25 cellular contexts compared by ENCODE assay signal in the genomic region with DNA sequence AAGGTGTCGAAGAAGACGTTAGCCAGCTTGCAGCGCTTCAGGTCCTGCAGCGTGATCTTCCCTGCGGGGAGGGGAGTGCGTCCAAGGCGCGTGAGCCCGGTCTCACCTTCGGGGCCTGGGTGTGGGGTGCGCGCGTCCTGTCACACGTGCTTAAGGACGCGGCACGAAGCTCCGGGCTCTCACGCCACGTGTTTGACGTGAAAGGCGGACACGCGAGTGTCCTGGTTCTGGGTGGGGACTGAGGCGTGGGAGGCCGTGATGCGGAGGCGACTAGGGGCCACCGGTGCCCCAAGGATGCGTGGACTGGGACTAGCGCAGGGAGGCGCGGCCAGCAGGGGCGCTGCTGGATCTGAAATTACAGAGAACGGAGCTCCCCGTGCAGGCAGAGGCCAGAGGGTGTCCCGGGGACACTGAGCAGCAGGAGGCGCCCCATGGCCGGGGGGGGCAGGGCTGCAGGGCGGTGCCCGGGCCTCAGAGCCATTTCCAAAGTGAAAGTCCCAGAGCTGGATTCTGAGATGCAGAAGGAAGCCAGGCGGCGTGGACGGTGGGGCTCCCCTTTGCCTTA. TPM values are rescaled to one million over a fixed set of nuclear protein-coding genes. Genes with fewer than 3 reads are reported as not detected.
DNase-seq lines count a peak whose midpoint lies in the region; ATAC-seq, FAIRE-seq and TF ChIP-seq lines count a peak whose summit lies in the region.
"Had no signal": no experiment of that assay in that cellular context is flagged by ENCODE, and none has a peak within 500 bp of the region (broad histone marks: within the 10 kb centered on the region; RNA-seq: fewer than 3 reads in every experiment).

No MANE protein-coding gene starts in this region.

- no peaks in the 10 kb centered on the region for H3K4me1 Mint-ChIP-seq in stimulated activated naive B cell treated with anti-CD40 and anti-IgM and Interleukin-4, amounts not matched to agents 10 μg/mL and 1 μg/mL and 100 μg/mL, for 72 hours
- no peaks in the 10 kb centered on the region for H3K4me1 Mint-ChIP-seq in activated T-cell treated with anti-CD3 and anti-CD28 coated beads, Interleukin-2, amount 50 U/mL, for 72 hours (ENCODE audit: low read depth)
- H3K4me1 Mint-ChIP-seq: activated naive CD8-positive, alpha-beta T cell treated with anti-CD3 and anti-CD28 coated beads for 36 hours had no signal

- TF ChIP-seq EP300 in K562 (IDR thresholded peaks at IDR 0.05; ENCODE audit: low read length): no peak
- TF ChIP-seq EP300 in HepG2 (IDR thresholded peaks at IDR 0.05; ENCODE audit: low read depth in 2 of 2, low read length in 2 of 2): no peak
- no peak for TF ChIP-seq EP300 in HepG2 (CRISPR knock-in tag; IDR thresholded peaks at IDR 0.05; ENCODE audit: borderline replicate concordance)

- no peak overlapping the region for H3K4me3 ChIP-seq in K562
- no peak overlapping the region for H3K4me3 ChIP-seq in HepG2 (replicated peaks in 1 of 3; ENCODE audit: insufficient read depth in 1 of 3, low read depth in 2 of 3, low read length in 3 of 3)
- no peak overlapping the region for H3K4me3 ChIP-seq in upper lobe of right lung
- H3K4me3 ChIP-seq: dorsolateral prefrontal cortex, HAP-1, SJSA1 had no signal

- WGBS in K562 (ENCODE audit: insufficient coverage, low coverage, missing lambda C conversion rate): 83% methylated on average over 14 of the region's 44 CpGs
- 96% methylated on average over 42 of the region's 44 CpGs for WGBS in HepG2 (ENCODE audit: low lambda C conversion rate)

- no peak for TF ChIP-seq RAD21 in K562 (CRISPR knock-in tag; conservative IDR thresholded peaks at IDR 0.05 in 1 of 2, IDR thresholded peaks at IDR 0.05 in 1 of 2)
- TF ChIP-seq RAD21 in HepG2 (CRISPR knock-in tag; IDR thresholded peaks at IDR 0.05): no peak

- FAIRE-seq in K562 (lab: Jason Lieb, UNC): no peak
- FAIRE-seq in HepG2 (lab: Jason Lieb, UNC): no peak
- FAIRE-seq: A204.1 had no signal

- H3K4me3 Mint-ChIP-seq in stimulated activated naive B cell treated with anti-CD40 and anti-IgM and Interleukin-4, amounts not matched to agents 10 μg/mL and 1 μg/mL and 100 μg/mL, for 72 hours: no peak overlapping the region
- H3K4me3 Mint-ChIP-seq in activated T-cell treated with anti-CD3 and anti-CD28 coated beads, Interleukin-2, amount 50 U/mL, for 72 hours: no peak overlapping the region
- H3K4me3 Mint-ChIP-seq: activated naive CD8-positive, alpha-beta T cell treated with anti-CD3 and anti-CD28 coated beads for 36 hours; activated T-helper 1 cell treated with anti-CD3 and anti-CD28 coated beads, Interleukin-12 subunit alpha, Interleukin-12 subunit beta, Interleukin-2, Interleukin-4 antibody, amounts not matched to agents 30 ng/mL and 10 ng/mL and 1 ng/mL, durations not matched to agents 14 hours and 24 hours and 36 hours; naive B cell; T-helper 1 cell treated with Interleukin-12 subunit alpha and Interleukin-12 subunit beta and Interleukin-4 antibody, amounts not matched to agents 30 μg/mL and 1 μg/mL, for 36 hours had no signal

- H3K79me2 ChIP-seq in K562 (ENCODE audit: control insufficient read depth, insufficient read depth, low read length) (no peaks in the 10 kb centered on the region), HepG2 (ENCODE audit: insufficient read depth, low read length) (no peaks in the 10 kb centered on the region)

- DNase-seq in activated gamma-delta T cell (lab: John Stamatoyannopoulos, UW): peak; percentile 27
- DNase-seq in activated gamma-delta T cell treated with Interleukin-2 at 50 U/mL for 16 hours: no peak
- no peak for DNase-seq in K562 (ENCODE audit: extremely low read depth in 1 of 4, low spot score in 3 of 4)
- no peak for DNase-seq in HepG2 (ENCODE audit: low spot score)
- DNase-seq in upper lobe of right lung: peak; percentile 57
- DNase-seq in hepatic stellate cell (ENCODE audit: low spot score): no peak
- no peak for DNase-seq in stimulated activated naive B cell treated with anti-CD40 and anti-IgM and Interleukin-4, amounts not matched to agents 10 μg/mL and 1 μg/mL and 100 μg/mL, for 72 hours
- no peak for DNase-seq in activated T-cell treated with anti-CD3 and anti-CD28 coated beads, Interleukin-2, amount 50 U/mL, for 72 hours
- DNase-seq: activated CD4-positive, alpha-beta T cell treated with anti-CD3 and anti-CD28 coated beads for 4 hours; activated naive CD8-positive, alpha-beta T cell treated with anti-CD3 and anti-CD28 coated beads for 36 hours; GF-D8; Kasumi-1; MV-4-11; naive B cell; NCI-H1694; NCI-H2171 treated with DMSO at 0.1 percent for 48 hours; NCI-H524 treated with DMSO at 0.1 percent for 48 hours; trophoblast cell had no signal

- H3K27me3 ChIP-seq in K562 (ENCODE audit: control insufficient read depth in 2 of 2, insufficient read depth in 2 of 2, low read length in 2 of 2) (no peaks in the 10 kb centered on the region), HepG2 (ENCODE audit: control insufficient read depth in 1 of 2, insufficient read depth in 2 of 2, low read length in 2 of 2) (no peaks in the 10 kb centered on the region), upper lobe of right lung (no peaks in the 10 kb centered on the region)
- H3K27me3 ChIP-seq: dorsolateral prefrontal cortex, SJSA1 had no signal

- H3K4me1 ChIP-seq in K562 (replicated peaks in 1 of 2; ENCODE audit: control insufficient read depth in 2 of 2, insufficient read depth in 2 of 2, low read length in 2 of 2) (peaks cover 0 to 3% of the 10 kb centered on the region in 2 experiments; a peak in 2 of 5 replicates), HepG2 (ENCODE audit: insufficient read depth, low read length) (no peaks in the 10 kb centered on the region), upper lobe of right lung (no peaks in the 10 kb centered on the region)
- H3K4me1 ChIP-seq: HAP-1, SJSA1 had no signal

- no peaks in the 10 kb centered on the region for H3K36me3 ChIP-seq in K562 (ENCODE audit: control insufficient read depth, insufficient read depth, low read length)
- H3K36me3 ChIP-seq in HepG2 (replicated peaks in 1 of 2; ENCODE audit: control insufficient read depth in 1 of 2, insufficient read depth in 2 of 2, low read length in 2 of 2): no peaks in the 10 kb centered on the region; a peak in 1 of 5 replicates
- no peaks in the 10 kb centered on the region for H3K36me3 ChIP-seq in upper lobe of right lung

- in situ Hi-C loops in K562 (cut with MboI) (no loop called here), HepG2 (cut with HindIII; ENCODE audit: extremely low pct_ligation_motif_present, low pct_unique_long_range_greater_than_20kb) (no loop called here)

- H3K36me3 Mint-ChIP-seq in stimulated activated naive B cell treated with anti-CD40 and anti-IgM and Interleukin-4, amounts not matched to agents 10 μg/mL and 1 μg/mL and 100 μg/mL, for 72 hours: peaks cover 40 to 46% of the 10 kb centered on the region in 2 donors
- peaks cover 7 to 11% of the 10 kb centered on the region in 2 donors for H3K36me3 Mint-ChIP-seq in activated T-cell treated with anti-CD3 and anti-CD28 coated beads, Interleukin-2, amount 50 U/mL, for 72 hours (ENCODE audit: insufficient read depth in 2 of 2)

- CTCF ChIA-PET in K562 (lab: Yijun Ruan, JAX; ENCODE audit: low intra/inter-chr PET ratio): no interaction called here
- CTCF ChIA-PET in HepG2 (lab: Yijun Ruan, JAX; ENCODE audit: low intra/inter-chr PET ratio, low total read pairs): no interaction called here

- TF ChIP-seq POLR2A in K562 (conservative IDR thresholded peaks at IDR 0.05) (no peak), HepG2 (IDR thresholded peaks at IDR 0.05; ENCODE audit: insufficient read depth in 1 of 2, low read depth in 2 of 2, low read length in 2 of 2) (no peak)

- POLR2A ChIA-PET in K562 (lab: Yijun Ruan, JAX) (no interaction called here), HepG2 (lab: Yijun Ruan, JAX) (no interaction called here)

- peaks cover 2 to 3% of the 10 kb centered on the region in 2 donors for H3K9me3 Mint-ChIP-seq in stimulated activated naive B cell treated with anti-CD40 and anti-IgM and Interleukin-4, amounts not matched to agents 10 μg/mL and 1 μg/mL and 100 μg/mL, for 72 hours
- H3K9me3 Mint-ChIP-seq in activated T-cell treated with anti-CD3 and anti-CD28 coated beads, Interleukin-2, amount 50 U/mL, for 72 hours: peaks cover 0 to 2% of the 10 kb centered on the region in 2 donors
- H3K9me3 Mint-ChIP-seq: activated naive CD8-positive, alpha-beta T cell treated with anti-CD3 and anti-CD28 coated beads for 36 hours had no signal

- H4K20me1 ChIP-seq in K562 (replicated peaks; ENCODE audit: control insufficient read depth, insufficient read depth, low read length): no peaks in the 10 kb centered on the region
- H4K20me1 ChIP-seq in HepG2 (ENCODE audit: insufficient read depth, low read length): no peaks in the 10 kb centered on the region

- TF ChIP-seq CTCF in K562 (IDR thresholded peaks at IDR 0.05 in 2 of 3, conservative IDR thresholded peaks at IDR 0.05 in 1 of 3; ENCODE audit: insufficient read depth in 2 of 3, low read depth in 1 of 3, low read length in 3 of 3) (no peak), HepG2 (CRISPR knock-in tag; IDR thresholded peaks at IDR 0.05) (no peak), upper lobe of right lung (IDR thresholded peaks at IDR 0.05) (no peak)

- H3K4me2 ChIP-seq in K562 (ENCODE audit: insufficient read depth, low read length) (no peak overlapping the region), HepG2 (ENCODE audit: low read depth, low read length) (no peak overlapping the region)

- ATAC-seq in K562: no peak
- peak; percentile 43; the same call in 2 of the 3 replicates for ATAC-seq in HepG2
- no peak for ATAC-seq in upper lobe of right lung
- no peak for ATAC-seq in stimulated activated naive B cell treated with anti-CD40 and anti-IgM and Interleukin-4, amounts not matched to agents 10 μg/mL and 1 μg/mL and 100 μg/mL, for 72 hours (replicated peaks)
- no peak for ATAC-seq in activated T-cell treated with anti-CD3 and anti-CD28 coated beads, Interleukin-2, amount 50 U/mL, for 72 hours (replicated peaks in 1 of 2)
- ATAC-seq: Panc1 had no signal

- H3K9me3 ChIP-seq in K562 (replicated peaks; ENCODE audit: control insufficient read depth, insufficient read depth, low read depth, low read length) (no peaks in the 10 kb centered on the region), HepG2 (ENCODE audit: low read length) (no peaks in the 10 kb centered on the region), upper lobe of right lung (no peaks in the 10 kb centered on the region)
- H3K9me3 ChIP-seq: HAP-1 had no signal

- H2AFZ ChIP-seq in K562 (ENCODE audit: low read depth, low read length): no peak overlapping the region
- H2AFZ ChIP-seq in HepG2 (ENCODE audit: low read length): no peak overlapping the region

- BruUV-seq in K562 (replicated peaks; lab: Mats Ljungman, UMichigan) (no TSS peak), HepG2 (replicated peaks; lab: Mats Ljungman, UMichigan) (no TSS peak)

- no peaks in the 10 kb centered on the region for H3K27me3 Mint-ChIP-seq in stimulated activated naive B cell treated with anti-CD40 and anti-IgM and Interleukin-4, amounts not matched to agents 10 μg/mL and 1 μg/mL and 100 μg/mL, for 72 hours
- H3K27me3 Mint-ChIP-seq in activated T-cell treated with anti-CD3 and anti-CD28 coated beads, Interleukin-2, amount 50 U/mL, for 72 hours (ENCODE audit: low read depth): no peaks in the 10 kb centered on the region
- H3K27me3 Mint-ChIP-seq: activated naive CD8-positive, alpha-beta T cell treated with anti-CD3 and anti-CD28 coated beads for 36 hours; naive B cell had no signal

- intact Hi-C loops in K562 (cut with micrococcal nuclease): no loop called here
- intact Hi-C loops in HepG2 (cut with micrococcal nuclease; ENCODE audit: unreplicated experiment): no loop called here
- intact Hi-C loops in upper lobe of right lung (cut with DNase I): no loop called here

- H3K9me1 ChIP-seq in K562 (ENCODE audit: control insufficient read depth, insufficient read depth, low read length): no peaks in the 10 kb centered on the region

- H3K27ac Mint-ChIP-seq in stimulated activated naive B cell treated with anti-CD40 and anti-IgM and Interleukin-4, amounts not matched to agents 10 μg/mL and 1 μg/mL and 100 μg/mL, for 72 hours: no peak overlapping the region
- H3K27ac Mint-ChIP-seq in activated T-cell treated with anti-CD3 and anti-CD28 coated beads, Interleukin-2, amount 50 U/mL, for 72 hours: no peak overlapping the region
- H3K27ac Mint-ChIP-seq: activated naive CD8-positive, alpha-beta T cell treated with anti-CD3 and anti-CD28 coated beads for 36 hours; activated T-helper 1 cell treated with anti-CD3 and anti-CD28 coated beads, Interleukin-12 subunit alpha, Interleukin-12 subunit beta, Interleukin-2, Interleukin-4 antibody, amounts not matched to agents 30 ng/mL and 10 ng/mL and 1 ng/mL, durations not matched to agents 14 hours and 24 hours and 36 hours; T-helper 1 cell treated with Interleukin-12 subunit alpha and Interleukin-12 subunit beta and Interleukin-4 antibody, amounts not matched to agents 30 μg/mL and 1 μg/mL, for 36 hours had no signal

- H3K9ac ChIP-seq in K562 (ENCODE audit: insufficient read depth in 1 of 2, low read depth in 2 of 2, low read length in 2 of 2) (no peak overlapping the region), HepG2 (ENCODE audit: insufficient read depth, low read depth, low read length) (no peak overlapping the region)

- H3K27ac ChIP-seq in K562 (ENCODE audit: extremely low read depth, low read depth, low read length): no peak overlapping the region
- no peak overlapping the region for H3K27ac ChIP-seq in HepG2 (ENCODE audit: extremely low read length, insufficient read depth, low read length)
- no peak overlapping the region for H3K27ac ChIP-seq in upper lobe of right lung
- H3K27ac ChIP-seq: dorsolateral prefrontal cortex, SJSA1 had no signal

RNA-seq across cellular contexts. Expression of gene GTPBP6, which starts 20.3 kb away (rescaled TPM):
- 8.2 and 16.9 TPM in 2 replicates for total RNA-seq in K562 (2011; cell fraction: chromatin; rRNA removed; ENCODE audit: low replicate concordance)
- 12.7 and 13.9 TPM in 2 replicates for total RNA-seq in K562 (2011; cell fraction: nucleolus; rRNA removed)
- total RNA-seq in K562 (2011; cell fraction: nucleoplasm; rRNA removed): 7.4 and 11.1 TPM in 2 replicates
- total RNA-seq in K562 (2014; rRNA removed): 28.6 and 34.9 TPM in 2 replicates
- total RNA-seq in K562 (2014; rRNA removed; fragmentation: Illumina TruSeq; extraction: Trizol): 1.8 and 2.7 TPM in 2 replicates
- 11.6 and 13.3 TPM in 2 replicates for total RNA-seq in K562 (2015; rRNA removed; fragmentation: Illumina TruSeq; extraction: Trizol)
- 34.1 and 35.2 TPM in 2 replicates for total RNA-seq in K562 (2021)
- 8.0 and 13.2 TPM in 2 replicates for polyA plus RNA-seq in K562 (2011; rRNA removed)
- 11.9 and 25.0 TPM in 2 replicates for polyA plus RNA-seq in K562 (2011; cell fraction: cytosol; rRNA removed)
- polyA plus RNA-seq in K562 (2011; cell fraction: nucleus; rRNA removed): 21.1 and 25.4 TPM in 2 replicates
- 18.5 and 21.7 TPM in 2 replicates for polyA plus RNA-seq in K562 (2012)
- polyA plus RNA-seq in K562 (2014; fragmentation: Illumina TruSeq; extraction: Trizol): 4.7 and 14.6 TPM in 2 replicates
- under 1 TPM; 0.24 to 0.50 TPM for polyA plus RNA-seq in K562 (2014; fragmentation: Nextera tagmentation; extraction: Ambion mirVana)
- polyA plus RNA-seq in K562 (2014; rRNA removed): 23.7 and 26.4 TPM in 2 replicates
- polyA minus RNA-seq in K562 (2011; rRNA and poly(A)+ RNA removed): 4.6 and 6.0 TPM in 2 replicates
- 8.3 and 9.6 TPM in 2 replicates for polyA minus RNA-seq in K562 (2011; cell fraction: cytosol; rRNA and poly(A)+ RNA removed)
- 5.1 and 5.6 TPM in 2 replicates for polyA minus RNA-seq in K562 (2011; cell fraction: nucleus; rRNA and poly(A)+ RNA removed)
- total RNA-seq in HepG2 (2016; rRNA removed; fragmentation: Illumina TruSeq; extraction: Trizol): 35.6 and 39.6 TPM in 2 replicates
- total RNA-seq in HepG2 (2016; cell fraction: cytosol; rRNA removed; fragmentation: Illumina TruSeq; extraction: Trizol; ENCODE audit: low read depth): 33.9 and 34.6 TPM in 2 replicates
- total RNA-seq in HepG2 (2016; cell fraction: insoluble cytoplasmic fraction; rRNA removed; fragmentation: Illumina TruSeq; extraction: Trizol): 32.3 and 41.0 TPM in 2 replicates
- total RNA-seq in HepG2 (2016; cell fraction: membrane; rRNA removed; fragmentation: Illumina TruSeq; extraction: Trizol): 50.6 and 52.4 TPM in 2 replicates
- 17.0 and 20.4 TPM in 2 replicates for total RNA-seq in HepG2 (2016; cell fraction: nucleus; rRNA removed; fragmentation: Illumina TruSeq; extraction: Trizol)
- 20.2 and 22.1 TPM in 2 replicates for polyA plus RNA-seq in HepG2 (2011; rRNA removed)
- polyA plus RNA-seq in HepG2 (2011; cell fraction: cytosol; rRNA removed): 18.4 and 31.3 TPM in 2 replicates
- 29.4 and 36.8 TPM in 2 replicates for polyA plus RNA-seq in HepG2 (2011; cell fraction: nucleus; rRNA removed)
- polyA plus RNA-seq in HepG2 (2012): 16.6 and 18.3 TPM in 2 replicates
- polyA plus RNA-seq in HepG2 (2016; cell fraction: cytosol; fragmentation: Illumina TruSeq; extraction: Trizol; ENCODE audit: low read depth): 46.6 and 50.3 TPM in 2 replicates
- 38.1 and 42.7 TPM in 2 replicates for polyA plus RNA-seq in HepG2 (2016; cell fraction: insoluble cytoplasmic fraction; fragmentation: Illumina TruSeq; extraction: Trizol; ENCODE audit: low read depth)
- polyA plus RNA-seq in HepG2 (2016; cell fraction: membrane; fragmentation: Illumina TruSeq; extraction: Trizol; ENCODE audit: low read depth): 50.6 and 54.4 TPM in 2 replicates
- polyA plus RNA-seq in HepG2 (2016; cell fraction: nucleus; fragmentation: Illumina TruSeq; extraction: Trizol; ENCODE audit: insufficient read depth, low read depth): 41.5 and 48.9 TPM in 2 replicates
- polyA minus RNA-seq in HepG2 (2011; rRNA and poly(A)+ RNA removed; ENCODE audit: low replicate concordance): 14.7 and 27.7 TPM in 2 replicates
- 10.6 and 14.2 TPM in 2 replicates for polyA minus RNA-seq in HepG2 (2011; cell fraction: cytosol; rRNA and poly(A)+ RNA removed)
- 4.7 and 7.2 TPM in 2 replicates for polyA minus RNA-seq in HepG2 (2011; cell fraction: nucleus; rRNA and poly(A)+ RNA removed)
- total RNA-seq in upper lobe of right lung: 55.1 TPM
- total RNA-seq in activated T-cell treated with anti-CD3 and anti-CD28 coated beads, Interleukin-2, amount 50 U/mL, for 72 hours: 10 to 100 TPM; 47.2 to 53.6 TPM

RNA-seq across cellular contexts. Expression of gene PPP2R3B, which starts 47.8 kb away (rescaled TPM):
- total RNA-seq in K562 (2011; cell fraction: chromatin; rRNA removed; ENCODE audit: low replicate concordance): 21.2 and 55.6 TPM in 2 replicates
- total RNA-seq in K562 (2011; cell fraction: nucleolus; rRNA removed): 36.2 and 47.1 TPM in 2 replicates
- total RNA-seq in K562 (2011; cell fraction: nucleoplasm; rRNA removed): 22.7 and 27.4 TPM in 2 replicates
- total RNA-seq in K562 (2014; rRNA removed): 14.7 and 16.2 TPM in 2 replicates
- total RNA-seq in K562 (2014; rRNA removed; fragmentation: Illumina TruSeq; extraction: Trizol): 3.3 and 4.4 TPM in 2 replicates
- 6.9 and 7.8 TPM in 2 replicates for total RNA-seq in K562 (2015; rRNA removed; fragmentation: Illumina TruSeq; extraction: Trizol)
- 15.4 and 18.2 TPM in 2 replicates for total RNA-seq in K562 (2021)
- 8.5 and 11.0 TPM in 2 replicates for polyA plus RNA-seq in K562 (2011; rRNA removed)
- 6.7 and 10.8 TPM in 2 replicates for polyA plus RNA-seq in K562 (2011; cell fraction: cytosol; rRNA removed)
- polyA plus RNA-seq in K562 (2011; cell fraction: nucleus; rRNA removed): 69.9 and 88.7 TPM in 2 replicates
- 9.5 and 25.9 TPM in 2 replicates for polyA plus RNA-seq in K562 (2012)
- 3.8 and 8.0 TPM in 2 replicates for polyA plus RNA-seq in K562 (2014; fragmentation: Illumina TruSeq; extraction: Trizol)
- under 1 TPM in 1 of 2 experiments, not detected in 1; 0.04 TPM for polyA plus RNA-seq in K562 (2014; fragmentation: Nextera tagmentation; extraction: Ambion mirVana)
- polyA plus RNA-seq in K562 (2014; rRNA removed): 13.6 and 14.3 TPM in 2 replicates
- 11.0 and 12.1 TPM in 2 replicates for polyA minus RNA-seq in K562 (2011; rRNA and poly(A)+ RNA removed)
- 16.1 and 39.0 TPM in 2 replicates for polyA minus RNA-seq in K562 (2011; cell fraction: cytosol; rRNA and poly(A)+ RNA removed)
- polyA minus RNA-seq in K562 (2011; cell fraction: nucleus; rRNA and poly(A)+ RNA removed): 20.7 and 22.9 TPM in 2 replicates
- total RNA-seq in HepG2 (2016; rRNA removed; fragmentation: Illumina TruSeq; extraction: Trizol): 10.2 and 17.0 TPM in 2 replicates
- 40.0 and 45.6 TPM in 2 replicates for total RNA-seq in HepG2 (2016; cell fraction: cytosol; rRNA removed; fragmentation: Illumina TruSeq; extraction: Trizol; ENCODE audit: low read depth)
- 9.9 and 18.2 TPM in 2 replicates for total RNA-seq in HepG2 (2016; cell fraction: insoluble cytoplasmic fraction; rRNA removed; fragmentation: Illumina TruSeq; extraction: Trizol)
- total RNA-seq in HepG2 (2016; cell fraction: membrane; rRNA removed; fragmentation: Illumina TruSeq; extraction: Trizol): 24.0 and 29.4 TPM in 2 replicates
- 16.8 and 20.3 TPM in 2 replicates for total RNA-seq in HepG2 (2016; cell fraction: nucleus; rRNA removed; fragmentation: Illumina TruSeq; extraction: Trizol)
- 21.4 and 26.0 TPM in 2 replicates for polyA plus RNA-seq in HepG2 (2011; rRNA removed)
- 12.7 and 19.9 TPM in 2 replicates for polyA plus RNA-seq in HepG2 (2011; cell fraction: cytosol; rRNA removed)
- 123 and 149 TPM in 2 replicates for polyA plus RNA-seq in HepG2 (2011; cell fraction: nucleus; rRNA removed)
- polyA plus RNA-seq in HepG2 (2012): 9.5 and 14.7 TPM in 2 replicates
- polyA plus RNA-seq in HepG2 (2016; cell fraction: cytosol; fragmentation: Illumina TruSeq; extraction: Trizol; ENCODE audit: low read depth): 4.1 and 5.7 TPM in 2 replicates
- 11.5 and 12.7 TPM in 2 replicates for polyA plus RNA-seq in HepG2 (2016; cell fraction: insoluble cytoplasmic fraction; fragmentation: Illumina TruSeq; extraction: Trizol; ENCODE audit: low read depth)
- polyA plus RNA-seq in HepG2 (2016; cell fraction: membrane; fragmentation: Illumina TruSeq; extraction: Trizol; ENCODE audit: low read depth): 7.1 and 8.7 TPM in 2 replicates
- polyA plus RNA-seq in HepG2 (2016; cell fraction: nucleus; fragmentation: Illumina TruSeq; extraction: Trizol; ENCODE audit: insufficient read depth, low read depth): 43.6 and 49.3 TPM in 2 replicates
- 25.0 and 39.8 TPM in 2 replicates for polyA minus RNA-seq in HepG2 (2011; rRNA and poly(A)+ RNA removed; ENCODE audit: low replicate concordance)
- polyA minus RNA-seq in HepG2 (2011; cell fraction: cytosol; rRNA and poly(A)+ RNA removed): 13.1 and 17.1 TPM in 2 replicates
- 23.4 and 29.1 TPM in 2 replicates for polyA minus RNA-seq in HepG2 (2011; cell fraction: nucleus; rRNA and poly(A)+ RNA removed)
- total RNA-seq in upper lobe of right lung: 12.8 TPM
- total RNA-seq in activated T-cell treated with anti-CD3 and anti-CD28 coated beads, Interleukin-2, amount 50 U/mL, for 72 hours: 10 to 100 TPM; 44.7 to 50.1 TPM

RNA-seq across cellular contexts. Expression of gene PLCXD1, which starts 57.7 kb away (rescaled TPM):
- 52.4 and 139 TPM in 2 replicates for total RNA-seq in K562 (2011; cell fraction: chromatin; rRNA removed; ENCODE audit: low replicate concordance)
- 83.4 and 116 TPM in 2 replicates for total RNA-seq in K562 (2011; cell fraction: nucleolus; rRNA removed)
- total RNA-seq in K562 (2011; cell fraction: nucleoplasm; rRNA removed): 77.7 and 93.6 TPM in 2 replicates
- total RNA-seq in K562 (2014; rRNA removed) (43.8 and 63.8 TPM in 2 replicates), K562 (2014; rRNA removed; fragmentation: Illumina TruSeq; extraction: Trizol) (10.8 and 12.2 TPM in 2 replicates), K562 (2015; rRNA removed; fragmentation: Illumina TruSeq; extraction: Trizol) (26.0 and 27.3 TPM in 2 replicates), K562 (2021) (50.5 and 52.6 TPM in 2 replicates), HepG2 (2016; rRNA removed; fragmentation: Illumina TruSeq; extraction: Trizol) (87.7 and 111 TPM in 2 replicates), upper lobe of right lung (34.4 TPM)
- polyA plus RNA-seq in K562 (2011; rRNA removed) (39.5 and 63.7 TPM in 2 replicates), K562 (2014; fragmentation: Illumina TruSeq; extraction: Trizol) (40.7 and 60.2 TPM in 2 replicates), K562 (2014; fragmentation: Nextera tagmentation; extraction: Ambion mirVana) (1 to 10 TPM; 6.0 to 6.2 TPM), K562 (2014; rRNA removed) (57.0 and 60.2 TPM in 2 replicates), HepG2 (2011; rRNA removed) (153 and 202 TPM in 2 replicates)
- polyA plus RNA-seq in K562 (2011; cell fraction: cytosol; rRNA removed): 70.2 and 75.4 TPM in 2 replicates
- polyA plus RNA-seq in K562 (2011; cell fraction: nucleus; rRNA removed): 99.5 and 137 TPM in 2 replicates
- polyA plus RNA-seq in K562 (2012): 42.8 and 49.2 TPM in 2 replicates
- 27.5 and 36.2 TPM in 2 replicates for polyA minus RNA-seq in K562 (2011; rRNA and poly(A)+ RNA removed)
- 64.6 and 108 TPM in 2 replicates for polyA minus RNA-seq in K562 (2011; cell fraction: cytosol; rRNA and poly(A)+ RNA removed)
- 37.3 and 47.7 TPM in 2 replicates for polyA minus RNA-seq in K562 (2011; cell fraction: nucleus; rRNA and poly(A)+ RNA removed)
- total RNA-seq in HepG2 (2016; cell fraction: cytosol; rRNA removed; fragmentation: Illumina TruSeq; extraction: Trizol; ENCODE audit: low read depth): 14.7 and 15.6 TPM in 2 replicates
- total RNA-seq in HepG2 (2016; cell fraction: insoluble cytoplasmic fraction; rRNA removed; fragmentation: Illumina TruSeq; extraction: Trizol): 93.5 and 100 TPM in 2 replicates
- total RNA-seq in HepG2 (2016; cell fraction: membrane; rRNA removed; fragmentation: Illumina TruSeq; extraction: Trizol): 44.6 and 46.3 TPM in 2 replicates
- total RNA-seq in HepG2 (2016; cell fraction: nucleus; rRNA removed; fragmentation: Illumina TruSeq; extraction: Trizol): 61.7 and 72.3 TPM in 2 replicates
- polyA plus RNA-seq in HepG2 (2011; cell fraction: cytosol; rRNA removed): 97.5 and 98.8 TPM in 2 replicates
- 373 and 416 TPM in 2 replicates for polyA plus RNA-seq in HepG2 (2011; cell fraction: nucleus; rRNA removed)
- 118 and 196 TPM in 2 replicates for polyA plus RNA-seq in HepG2 (2012)
- 10.9 TPM in 2 replicates for polyA plus RNA-seq in HepG2 (2016; cell fraction: cytosol; fragmentation: Illumina TruSeq; extraction: Trizol; ENCODE audit: low read depth)
- 71.2 and 91.8 TPM in 2 replicates for polyA plus RNA-seq in HepG2 (2016; cell fraction: insoluble cytoplasmic fraction; fragmentation: Illumina TruSeq; extraction: Trizol; ENCODE audit: low read depth)
- 29.2 and 29.4 TPM in 2 replicates for polyA plus RNA-seq in HepG2 (2016; cell fraction: membrane; fragmentation: Illumina TruSeq; extraction: Trizol; ENCODE audit: low read depth)
- 178 and 219 TPM in 2 replicates for polyA plus RNA-seq in HepG2 (2016; cell fraction: nucleus; fragmentation: Illumina TruSeq; extraction: Trizol; ENCODE audit: insufficient read depth, low read depth)
- 70.5 and 467 TPM in 2 replicates for polyA minus RNA-seq in HepG2 (2011; rRNA and poly(A)+ RNA removed; ENCODE audit: low replicate concordance)
- 116 and 195 TPM in 2 replicates for polyA minus RNA-seq in HepG2 (2011; cell fraction: cytosol; rRNA and poly(A)+ RNA removed)
- polyA minus RNA-seq in HepG2 (2011; cell fraction: nucleus; rRNA and poly(A)+ RNA removed): 115 and 118 TPM in 2 replicates
- total RNA-seq in activated T-cell treated with anti-CD3 and anti-CD28 coated beads, Interleukin-2, amount 50 U/mL, for 72 hours: 10 to 100 TPM; 52.2 to 72.0 TPM

Comparison
In these comparisons a context has a peak if more than half of its experiments do, and no peak if none do; other contexts are left out.
1. DNase-seq: peak in activated gamma-delta T cell (single experiment) and upper lobe of right lung (single experiment); none in activated gamma-delta T cell treated with Interleukin-2 at 50 U/mL for 16 hours (single experiment), K562 (0 of 4), HepG2 (single experiment), hepatic stellate cell (single experiment), stimulated activated naive B cell treated with anti-CD40 and anti-IgM and Interleukin-4, amounts not matched to agents 10 μg/mL and 1 μg/mL and 100 μg/mL, for 72 hours (single experiment) and activated T-cell treated with anti-CD3 and anti-CD28 coated beads, Interleukin-2, amount 50 U/mL, for 72 hours (0 of 2).